Comparison of ENCODE assay signal across 3 cellular contexts in genomic region chr1:77744576-77744975, GRCh38.
A peak's percentile ranks its signal among the peaks of the same experiment; 100 is the strongest.
TF ChIP-seq lines count a peak whose summit lies in the region.

No MANE protein-coding gene starts in this region.

TF ChIP-seq in HCT116, 20 proteins besides CTCF, POLR2A, EP300 and RAD21:
- TF ChIP-seq SIN3A (IDR thresholded peaks at IDR 0.05; ENCODE audit: low read depth) = no peak
- no peak for TF ChIP-seq FOSL1 (IDR thresholded peaks at IDR 0.05; ENCODE audit: low read depth)
- no peak for TF ChIP-seq ZNF274 (IDR thresholded peaks at IDR 0.05; ENCODE audit: low read depth, low read length)
TF ChIP-seq in HCT116: peak in this region for 0.

TF ChIP-seq in GM12878, 131 proteins besides CTCF, POLR2A, EP300 and RAD21:
- TF ChIP-seq NR2F1 (conservative IDR thresholded peaks at IDR 0.05) (no peak), BHLHE40 (IDR thresholded peaks at IDR 0.05; ENCODE audit: borderline replicate concordance in 1 of 2, low read depth in 2 of 2, low read length in 1 of 2) (peak in 1 of 2 experiments; percentile 64; a peak in 2 of 4 replicates)

TF ChIP-seq in HepG2, 621 proteins besides CTCF, POLR2A, EP300 and RAD21:
- TF ChIP-seq FOSL1 (CRISPR knock-in tag; IDR thresholded peaks at IDR 0.05; ENCODE audit: borderline replicate concordance) (no peak), STAG1 (CRISPR knock-in tag; IDR thresholded peaks at IDR 0.05) (peak; percentile 18; the same call in 1 of the 2 replicates)
